1 cellular context compared by ENCODE assay signal in the genomic region with DNA sequence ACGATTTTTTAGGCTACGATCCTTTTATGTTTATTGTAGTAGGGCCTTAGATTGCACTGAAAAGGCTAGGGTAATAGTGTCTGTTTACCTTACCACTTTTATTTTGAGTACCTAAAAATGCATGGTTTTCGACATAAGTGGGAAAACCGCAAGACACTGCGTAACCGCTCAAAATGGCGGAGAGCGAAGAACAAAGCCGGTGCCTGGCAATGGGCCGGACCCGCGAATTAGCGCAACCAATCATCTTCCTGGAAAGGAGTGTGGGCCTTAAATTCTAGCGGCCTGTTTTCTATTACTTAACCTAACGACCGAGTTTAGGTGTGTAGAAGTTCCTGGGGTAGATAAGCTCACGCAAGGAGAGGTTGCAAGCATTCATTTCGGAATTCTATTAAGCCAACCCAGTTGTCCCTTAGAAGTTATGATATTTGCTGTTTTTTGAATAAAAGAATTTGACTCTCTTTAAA.
TF ChIP-seq lines count a peak whose summit lies in the region.

No MANE protein-coding gene starts in this region.

TF ChIP-seq in GM12878, 131 proteins besides CTCF, POLR2A, EP300 and RAD21 (continued from another document):
- TF ChIP-seq BMI1 (IDR thresholded peaks at IDR 0.05; ENCODE audit: borderline replicate concordance) (peak; percentile 78), ZNF687 (IDR thresholded peaks at IDR 0.05) (0 out of 2 replicates have a peak, but pooled peaks have one; percentile 56), SIN3A (IDR thresholded peaks at IDR 0.05; ENCODE audit: low read depth, low read length) (peak; percentile 54; the same call in 1 of the 2 replicates), RUNX3 (IDR thresholded peaks at IDR 0.05; ENCODE audit: low read length) (peak; percentile 97), MTA3 (IDR thresholded peaks at IDR 0.05; ENCODE audit: borderline replicate concordance, low read length) (0 out of 2 replicates have a peak, but pooled peaks have one; percentile 4), BHLHE40 (IDR thresholded peaks at IDR 0.05; ENCODE audit: borderline replicate concordance in 1 of 2, low read depth in 2 of 2, low read length in 1 of 2) (peak; percentile 15 to 35; a peak in 1 of 4 replicates), TAF1 (IDR thresholded peaks at IDR 0.05; ENCODE audit: borderline replicate concordance, low read depth, low read length) (0 out of 2 replicates have a peak, but pooled peaks have one; percentile 16), MXI1 (IDR thresholded peaks at IDR 0.05; ENCODE audit: low read depth, low read length) (peak; percentile 82), MTA2 (IDR thresholded peaks at IDR 0.05; ENCODE audit: low read depth) (0 out of 2 replicates have a peak, but pooled peaks have one; percentile 5), CREB1 (IDR thresholded peaks at IDR 0.05; ENCODE audit: low read depth) (peak; percentile 37; the same call in 1 of the 2 replicates), EED (IDR thresholded peaks at IDR 0.05; ENCODE audit: low read depth) (no peak)
- TF ChIP-seq, protein P1, sequence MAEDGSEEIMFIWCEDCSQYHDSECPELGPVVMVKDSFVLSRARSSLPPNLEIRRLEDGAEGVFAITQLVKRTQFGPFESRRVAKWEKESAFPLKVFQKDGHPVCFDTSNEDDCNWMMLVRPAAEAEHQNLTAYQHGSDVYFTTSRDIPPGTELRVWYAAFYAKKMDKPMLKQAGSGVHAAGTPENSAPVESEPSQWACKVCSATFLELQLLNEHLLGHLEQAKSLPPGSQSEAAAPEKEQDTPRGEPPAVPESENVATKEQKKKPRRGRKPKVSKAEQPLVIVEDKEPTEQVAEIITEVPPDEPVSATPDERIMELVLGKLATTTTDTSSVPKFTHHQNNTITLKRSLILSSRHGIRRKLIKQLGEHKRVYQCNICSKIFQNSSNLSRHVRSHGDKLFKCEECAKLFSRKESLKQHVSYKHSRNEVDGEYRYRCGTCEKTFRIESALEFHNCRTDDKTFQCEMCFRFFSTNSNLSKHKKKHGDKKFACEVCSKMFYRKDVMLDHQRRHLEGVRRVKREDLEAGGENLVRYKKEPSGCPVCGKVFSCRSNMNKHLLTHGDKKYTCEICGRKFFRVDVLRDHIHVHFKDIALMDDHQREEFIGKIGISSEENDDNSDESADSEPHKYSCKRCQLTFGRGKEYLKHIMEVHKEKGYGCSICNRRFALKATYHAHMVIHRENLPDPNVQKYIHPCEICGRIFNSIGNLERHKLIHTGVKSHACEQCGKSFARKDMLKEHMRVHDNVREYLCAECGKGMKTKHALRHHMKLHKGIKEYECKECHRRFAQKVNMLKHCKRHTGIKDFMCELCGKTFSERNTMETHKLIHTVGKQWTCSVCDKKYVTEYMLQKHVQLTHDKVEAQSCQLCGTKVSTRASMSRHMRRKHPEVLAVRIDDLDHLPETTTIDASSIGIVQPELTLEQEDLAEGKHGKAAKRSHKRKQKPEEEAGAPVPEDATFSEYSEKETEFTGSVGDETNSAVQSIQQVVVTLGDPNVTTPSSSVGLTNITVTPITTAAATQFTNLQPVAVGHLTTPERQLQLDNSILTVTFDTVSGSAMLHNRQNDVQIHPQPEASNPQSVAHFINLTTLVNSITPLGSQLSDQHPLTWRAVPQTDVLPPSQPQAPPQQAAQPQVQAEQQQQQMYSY (CRISPR knock-in tag; IDR thresholded peaks at IDR 0.05), result peak; percentile 87
- TF ChIP-seq, protein P2, sequence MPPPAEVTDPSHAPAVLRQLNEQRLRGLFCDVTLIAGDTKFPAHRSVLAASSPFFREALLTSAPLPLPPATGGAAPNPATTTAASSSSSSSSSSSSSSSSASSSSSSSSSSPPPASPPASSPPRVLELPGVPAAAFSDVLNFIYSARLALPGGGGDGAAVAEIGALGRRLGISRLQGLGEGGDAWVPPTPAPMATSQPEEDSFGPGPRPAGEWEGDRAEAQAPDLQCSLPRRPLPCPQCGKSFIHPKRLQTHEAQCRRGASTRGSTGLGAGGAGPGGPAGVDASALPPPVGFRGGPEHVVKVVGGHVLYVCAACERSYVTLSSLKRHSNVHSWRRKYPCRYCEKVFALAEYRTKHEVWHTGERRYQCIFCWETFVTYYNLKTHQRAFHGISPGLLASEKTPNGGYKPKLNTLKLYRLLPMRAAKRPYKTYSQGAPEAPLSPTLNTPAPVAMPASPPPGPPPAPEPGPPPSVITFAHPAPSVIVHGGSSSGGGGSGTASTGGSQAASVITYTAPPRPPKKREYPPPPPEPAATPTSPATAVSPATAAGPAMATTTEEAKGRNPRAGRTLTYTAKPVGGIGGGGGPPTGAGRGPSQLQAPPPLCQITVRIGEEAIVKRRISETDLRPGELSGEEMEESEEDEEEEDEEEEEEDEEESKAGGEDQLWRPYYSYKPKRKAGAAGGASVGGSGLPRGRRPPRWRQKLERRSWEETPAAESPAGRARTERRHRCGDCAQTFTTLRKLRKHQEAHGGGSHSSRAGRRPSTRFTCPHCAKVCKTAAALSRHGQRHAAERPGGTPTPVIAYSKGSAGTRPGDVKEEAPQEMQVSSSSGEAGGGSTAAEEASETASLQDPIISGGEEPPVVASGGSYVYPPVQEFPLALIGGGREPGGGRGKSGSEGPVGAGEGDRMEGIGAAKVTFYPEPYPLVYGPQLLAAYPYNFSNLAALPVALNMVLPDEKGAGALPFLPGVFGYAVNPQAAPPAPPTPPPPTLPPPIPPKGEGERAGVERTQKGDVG (CRISPR knock-in tag; IDR thresholded peaks at IDR 0.05), result peak; percentile 87
- TF ChIP-seq, protein P3, sequence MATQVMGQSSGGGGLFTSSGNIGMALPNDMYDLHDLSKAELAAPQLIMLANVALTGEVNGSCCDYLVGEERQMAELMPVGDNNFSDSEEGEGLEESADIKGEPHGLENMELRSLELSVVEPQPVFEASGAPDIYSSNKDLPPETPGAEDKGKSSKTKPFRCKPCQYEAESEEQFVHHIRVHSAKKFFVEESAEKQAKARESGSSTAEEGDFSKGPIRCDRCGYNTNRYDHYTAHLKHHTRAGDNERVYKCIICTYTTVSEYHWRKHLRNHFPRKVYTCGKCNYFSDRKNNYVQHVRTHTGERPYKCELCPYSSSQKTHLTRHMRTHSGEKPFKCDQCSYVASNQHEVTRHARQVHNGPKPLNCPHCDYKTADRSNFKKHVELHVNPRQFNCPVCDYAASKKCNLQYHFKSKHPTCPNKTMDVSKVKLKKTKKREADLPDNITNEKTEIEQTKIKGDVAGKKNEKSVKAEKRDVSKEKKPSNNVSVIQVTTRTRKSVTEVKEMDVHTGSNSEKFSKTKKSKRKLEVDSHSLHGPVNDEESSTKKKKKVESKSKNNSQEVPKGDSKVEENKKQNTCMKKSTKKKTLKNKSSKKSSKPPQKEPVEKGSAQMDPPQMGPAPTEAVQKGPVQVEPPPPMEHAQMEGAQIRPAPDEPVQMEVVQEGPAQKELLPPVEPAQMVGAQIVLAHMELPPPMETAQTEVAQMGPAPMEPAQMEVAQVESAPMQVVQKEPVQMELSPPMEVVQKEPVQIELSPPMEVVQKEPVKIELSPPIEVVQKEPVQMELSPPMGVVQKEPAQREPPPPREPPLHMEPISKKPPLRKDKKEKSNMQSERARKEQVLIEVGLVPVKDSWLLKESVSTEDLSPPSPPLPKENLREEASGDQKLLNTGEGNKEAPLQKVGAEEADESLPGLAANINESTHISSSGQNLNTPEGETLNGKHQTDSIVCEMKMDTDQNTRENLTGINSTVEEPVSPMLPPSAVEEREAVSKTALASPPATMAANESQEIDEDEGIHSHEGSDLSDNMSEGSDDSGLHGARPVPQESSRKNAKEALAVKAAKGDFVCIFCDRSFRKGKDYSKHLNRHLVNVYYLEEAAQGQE (IDR thresholded peaks at IDR 0.05; ENCODE audit: low read depth, low read length), result no peak
